In genomic region chr6:15247750-15248450, GRCh38 we compare ENCODE assay signal across 1 cellular context.
A peak's percentile ranks its signal among the peaks of the same experiment; 100 is the strongest.
TF ChIP-seq lines count a peak whose summit lies in the region.

No MANE protein-coding gene starts in this region.

TF ChIP-seq in HepG2, 621 proteins besides CTCF, POLR2A, EP300 and RAD21 (continued from another document):
- TF ChIP-seq ATF7-NPFF (CRISPR knock-in tag; IDR thresholded peaks at IDR 0.05; ENCODE audit: low read depth) (no peak), ZNF687 (CRISPR knock-in tag; IDR thresholded peaks at IDR 0.05) (peak; percentile 28; the same call in 1 of the 2 replicates), ZMAT5 (CRISPR knock-in tag; IDR thresholded peaks at IDR 0.05; ENCODE audit: borderline replicate concordance, low read depth) (no peak), ZBTB3 (CRISPR knock-in tag; IDR thresholded peaks at IDR 0.05; ENCODE audit: borderline replicate concordance, low read depth) (no peak), ZNF143 (CRISPR knock-in tag; IDR thresholded peaks at IDR 0.05) (no peak), ATF2 (CRISPR knock-in tag; IDR thresholded peaks at IDR 0.05) (no peak), ZNF556 (CRISPR knock-in tag; IDR thresholded peaks at IDR 0.05; ENCODE audit: borderline replicate concordance) (no peak), ZNF281 (CRISPR knock-in tag; IDR thresholded peaks at IDR 0.05; ENCODE audit: borderline replicate concordance) (0 out of 2 replicates have a peak, but pooled peaks have one; percentile 15), HNF1B (CRISPR knock-in tag; IDR thresholded peaks at IDR 0.05) (peak; percentile 55; the same call in 1 of the 2 replicates), TFAP4 (IDR thresholded peaks at IDR 0.05; ENCODE audit: borderline replicate concordance, low read depth) (no peak), GMEB1 (CRISPR knock-in tag; IDR thresholded peaks at IDR 0.05; ENCODE audit: borderline replicate concordance) (no peak)
